ENCODE assay signal across 20 cellular contexts in the genomic region with DNA sequence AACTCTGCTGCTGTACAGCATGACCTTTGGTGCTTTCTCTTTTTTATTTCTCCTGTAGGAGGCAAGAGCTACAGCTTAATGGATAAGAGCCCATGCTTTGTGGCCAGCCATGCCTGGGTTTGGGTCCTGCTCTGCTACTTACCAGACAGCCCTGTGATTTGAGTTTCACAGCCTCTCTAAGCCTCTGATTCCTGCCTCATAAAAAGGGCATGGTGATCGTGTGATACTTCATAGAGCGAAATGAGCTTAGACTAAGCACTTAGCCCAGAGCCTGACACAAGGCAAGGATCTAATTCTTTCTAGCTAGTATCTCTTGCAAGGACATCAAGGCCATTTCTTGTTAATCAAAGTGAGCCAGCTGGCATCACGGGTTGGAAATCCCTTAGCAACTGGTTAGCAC. TPM values are rescaled to one million over a fixed set of nuclear protein-coding genes. Genes with fewer than 3 reads are reported as not detected.
A peak's percentile ranks its signal among the peaks of the same experiment; 100 is the strongest.
DNase-seq lines count a peak whose midpoint lies in the region; ATAC-seq, FAIRE-seq and TF ChIP-seq lines count a peak whose summit lies in the region.
"Had no signal": no experiment of that assay in that cellular context is flagged by ENCODE, and none has a peak within 500 bp of the region (broad histone marks: within the 10 kb centered on the region; RNA-seq: fewer than 3 reads in every experiment).

No MANE protein-coding gene starts in this region.

- H3K27me3 Mint-ChIP-seq in T-helper 2 cell treated with Interferon-gamma antibody and Interleukin-4, amounts not matched to agents 5 μg/mL and 100 μg/mL, for 36 hours (ENCODE audit: low read depth): peaks cover 4% of the 10 kb centered on the region
- H3K27me3 Mint-ChIP-seq: CD4-positive, alpha-beta T cell had no signal

- no peaks in the 10 kb centered on the region for H3K36me3 Mint-ChIP-seq in T-helper 2 cell treated with Interferon-gamma antibody and Interleukin-4, amounts not matched to agents 5 μg/mL and 100 μg/mL, for 36 hours (ENCODE audit: low read depth)

- H3K4me3 ChIP-seq in right lobe of liver (no peak overlapping the region), HepG2 (replicated peaks in 1 of 3; ENCODE audit: insufficient read depth in 1 of 3, low read depth in 2 of 3, low read length in 3 of 3) (no peak overlapping the region), retinal pigment epithelial cell (ENCODE audit: low read length) (no peak overlapping the region)
- H3K4me3 ChIP-seq: HAP-1, K562 had no signal

- CTCF ChIA-PET in HepG2 (lab: Yijun Ruan, JAX; ENCODE audit: low intra/inter-chr PET ratio, low total read pairs): no interaction called here

- no peaks in the 10 kb centered on the region for H3K36me3 ChIP-seq in right lobe of liver
- H3K36me3 ChIP-seq in HepG2 (replicated peaks in 1 of 2; ENCODE audit: control insufficient read depth in 1 of 2, insufficient read depth in 2 of 2, low read length in 2 of 2): no peaks in the 10 kb centered on the region
- H3K36me3 ChIP-seq: HAP-1 had no signal

- 97% methylated on average over 3 of the region's 3 CpGs for WGBS in right lobe of liver (ENCODE audit: insufficient coverage, low coverage, low lambda C conversion rate, missing lambda C conversion rate)
- 3% methylated on average over 3 of the region's 3 CpGs for WGBS in HepG2 (ENCODE audit: low lambda C conversion rate)

- no peak overlapping the region for H2AFZ ChIP-seq in HepG2 (ENCODE audit: low read length)

- ATAC-seq in right lobe of liver (no peak), HepG2 (no peak)
- ATAC-seq: K562 had no signal

- POLR2A ChIA-PET in HepG2 (lab: Yijun Ruan, JAX): no interaction called here

- no peak for TF ChIP-seq POLR2A in right lobe of liver (IDR thresholded peaks at IDR 0.05)
- TF ChIP-seq POLR2A in HepG2 (IDR thresholded peaks at IDR 0.05; ENCODE audit: insufficient read depth in 1 of 2, low read depth in 2 of 2, low read length in 2 of 2): no peak

- FAIRE-seq in HepG2 (lab: Jason Lieb, UNC): no peak
- FAIRE-seq: GM12892, GM19239, H1, HTR-8/SVneo, K562 had no signal

- in situ Hi-C loops in HepG2 (cut with HindIII; ENCODE audit: extremely low pct_ligation_motif_present, low pct_unique_long_range_greater_than_20kb): no loop called here
- in situ Hi-C loops in SK-MEL-5 (cut with HindIII; ENCODE audit: low pct_unique_long_range_greater_than_20kb, low sequenced_read_pairs): no loop called here

- no peak for TF ChIP-seq RAD21 in HepG2 (CRISPR knock-in tag; IDR thresholded peaks at IDR 0.05)

- H4K20me1 ChIP-seq in HepG2 (ENCODE audit: insufficient read depth, low read length): no peaks in the 10 kb centered on the region

- intact Hi-C loops in right lobe of liver (cut with DNase I): no loop called here
- intact Hi-C loops in HepG2 (cut with micrococcal nuclease; ENCODE audit: unreplicated experiment): no loop called here

- H3K79me2 ChIP-seq in HepG2 (ENCODE audit: insufficient read depth, low read length): no peaks in the 10 kb centered on the region

- no peak for TF ChIP-seq EP300 in HepG2 (IDR thresholded peaks at IDR 0.05; ENCODE audit: low read depth in 2 of 2, low read length in 2 of 2)
- no peak for TF ChIP-seq EP300 in HepG2 (CRISPR knock-in tag; IDR thresholded peaks at IDR 0.05; ENCODE audit: borderline replicate concordance)

- no peak overlapping the region for H3K27ac Mint-ChIP-seq in T-helper 2 cell treated with Interferon-gamma antibody and Interleukin-4, amounts not matched to agents 5 μg/mL and 100 μg/mL, for 36 hours
- H3K27ac Mint-ChIP-seq: B cell; CD4-positive, alpha-beta T cell had no signal

- no peak overlapping the region for H3K4me3 Mint-ChIP-seq in T-helper 2 cell treated with Interferon-gamma antibody and Interleukin-4, amounts not matched to agents 5 μg/mL and 100 μg/mL, for 36 hours
- H3K4me3 Mint-ChIP-seq: B cell; CD4-positive, alpha-beta T cell had no signal

- H3K27ac ChIP-seq in right lobe of liver (peak overlapping the region in 2 of 3 donors; percentile 72 to 95), HepG2 (ENCODE audit: extremely low read length, insufficient read depth, low read length) (no peak overlapping the region)

- H3K4me1 Mint-ChIP-seq in T-helper 2 cell treated with Interferon-gamma antibody and Interleukin-4, amounts not matched to agents 5 μg/mL and 100 μg/mL, for 36 hours (ENCODE audit: low read depth): peaks cover 5% of the 10 kb centered on the region
- H3K4me1 Mint-ChIP-seq: B cell had no signal

- no TSS peak for BruUV-seq in HepG2 (replicated peaks; lab: Mats Ljungman, UMichigan)

- H3K9me3 Mint-ChIP-seq in T-helper 2 cell treated with Interferon-gamma antibody and Interleukin-4, amounts not matched to agents 5 μg/mL and 100 μg/mL, for 36 hours: no peaks in the 10 kb centered on the region
- H3K9me3 Mint-ChIP-seq: CD4-positive, alpha-beta T cell had no signal

- no peaks in the 10 kb centered on the region for H3K9me3 ChIP-seq in right lobe of liver
- no peaks in the 10 kb centered on the region for H3K9me3 ChIP-seq in HepG2 (ENCODE audit: low read length)
- H3K9me3 ChIP-seq: HAP-1 had no signal

- TF ChIP-seq CTCF in right lobe of liver (IDR thresholded peaks at IDR 0.05) (no peak), HepG2 (CRISPR knock-in tag; IDR thresholded peaks at IDR 0.05) (no peak), retinal pigment epithelial cell (conservative IDR thresholded peaks at IDR 0.05; ENCODE audit: low read depth, low read length) (no peak)

- H3K9ac ChIP-seq in HepG2 (ENCODE audit: insufficient read depth, low read depth, low read length): no peak overlapping the region

- no peak overlapping the region for H3K4me2 ChIP-seq in HepG2 (ENCODE audit: low read depth, low read length)

- peaks cover 0 to 15% (median 7%) of the 10 kb centered on the region in 4 donors for H3K4me1 ChIP-seq in right lobe of liver
- H3K4me1 ChIP-seq in HepG2 (ENCODE audit: insufficient read depth, low read length): no peaks in the 10 kb centered on the region
- H3K4me1 ChIP-seq: HAP-1 had no signal

- H3K27me3 ChIP-seq in right lobe of liver (no peaks in the 10 kb centered on the region), HepG2 (ENCODE audit: control insufficient read depth in 1 of 2, insufficient read depth in 2 of 2, low read length in 2 of 2) (peaks cover 0 to 4% of the 10 kb centered on the region in 2 experiments; a peak in 1 of 5 replicates)

- DNase-seq in right lobe of liver: no peak
- no peak for DNase-seq in HepG2 (ENCODE audit: low spot score)
- peak; percentile 2 for DNase-seq in SK-MEL-5 (ENCODE audit: low read depth, low spot score)
- peak; percentile 9 for DNase-seq in retinal pigment epithelial cell (ENCODE audit: low read depth)
- no peak for DNase-seq in AG08395 (ENCODE audit: low spot score)
- no peak for DNase-seq in activated CD8-positive, alpha-beta memory T cell treated with anti-CD3 and anti-CD28 coated beads for 24 hours
- DNase-seq in T-helper 2 cell treated with Interferon-gamma antibody and Interleukin-4, amounts not matched to agents 5 μg/mL and 100 μg/mL, for 36 hours (ENCODE audit: low spot score): no peak
- DNase-seq: ACHN; C1 segment of cervical spinal cord; CD4-positive, alpha-beta T cell; COR-L47; DND-41; GDM1 had no signal

TF ChIP-seq in HepG2, 621 proteins besides CTCF, POLR2A, EP300 and RAD21 (continues in another document):
- no peak for TF ChIP-seq ZFP90 (CRISPR knock-in tag; IDR thresholded peaks at IDR 0.05; ENCODE audit: borderline replicate concordance)
- TF ChIP-seq, protein P1, sequence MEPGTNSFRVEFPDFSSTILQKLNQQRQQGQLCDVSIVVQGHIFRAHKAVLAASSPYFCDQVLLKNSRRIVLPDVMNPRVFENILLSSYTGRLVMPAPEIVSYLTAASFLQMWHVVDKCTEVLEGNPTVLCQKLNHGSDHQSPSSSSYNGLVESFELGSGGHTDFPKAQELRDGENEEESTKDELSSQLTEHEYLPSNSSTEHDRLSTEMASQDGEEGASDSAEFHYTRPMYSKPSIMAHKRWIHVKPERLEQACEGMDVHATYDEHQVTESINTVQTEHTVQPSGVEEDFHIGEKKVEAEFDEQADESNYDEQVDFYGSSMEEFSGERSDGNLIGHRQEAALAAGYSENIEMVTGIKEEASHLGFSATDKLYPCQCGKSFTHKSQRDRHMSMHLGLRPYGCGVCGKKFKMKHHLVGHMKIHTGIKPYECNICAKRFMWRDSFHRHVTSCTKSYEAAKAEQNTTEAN (CRISPR knock-in tag; conservative IDR thresholded peaks at IDR 0.05): no peak

RNA-seq across cellular contexts. Expression of a gene that starts 19.3 kb away (rescaled TPM):
- 1 to 10 TPM; 1.1 to 5.1 (median 1.9) TPM for total RNA-seq in right lobe of liver
- total RNA-seq in HepG2 (2016; rRNA removed; fragmentation: Illumina TruSeq; extraction: Trizol): not detected in 2 replicates
- total RNA-seq in HepG2 (2016; cell fraction: cytosol; rRNA removed; fragmentation: Illumina TruSeq; extraction: Trizol; ENCODE audit: low read depth): not detected in 2 replicates
- not detected in 2 replicates for total RNA-seq in HepG2 (2016; cell fraction: insoluble cytoplasmic fraction; rRNA removed; fragmentation: Illumina TruSeq; extraction: Trizol)
- total RNA-seq in HepG2 (2016; cell fraction: membrane; rRNA removed; fragmentation: Illumina TruSeq; extraction: Trizol): not detected in 2 replicates
- not detected in 2 replicates for total RNA-seq in HepG2 (2016; cell fraction: nucleus; rRNA removed; fragmentation: Illumina TruSeq; extraction: Trizol)
- polyA plus RNA-seq in HepG2 (2011; rRNA removed): not detected in 2 replicates
- not detected in 2 replicates for polyA plus RNA-seq in HepG2 (2011; cell fraction: cytosol; rRNA removed)
- polyA plus RNA-seq in HepG2 (2011; cell fraction: nucleus; rRNA removed): not detected in 2 replicates
- polyA plus RNA-seq in HepG2 (2012): not detected in 2 replicates
- polyA plus RNA-seq in HepG2 (2016; cell fraction: cytosol; fragmentation: Illumina TruSeq; extraction: Trizol; ENCODE audit: low read depth): not detected in 2 replicates
- not detected in 2 replicates for polyA plus RNA-seq in HepG2 (2016; cell fraction: insoluble cytoplasmic fraction; fragmentation: Illumina TruSeq; extraction: Trizol; ENCODE audit: low read depth)
- not detected in 2 replicates for polyA plus RNA-seq in HepG2 (2016; cell fraction: membrane; fragmentation: Illumina TruSeq; extraction: Trizol; ENCODE audit: low read depth)
- polyA plus RNA-seq in HepG2 (2016; cell fraction: nucleus; fragmentation: Illumina TruSeq; extraction: Trizol; ENCODE audit: insufficient read depth, low read depth): not detected in 2 replicates
- 14.3 TPM in 1 of 2 replicates, not detected in the other for polyA minus RNA-seq in HepG2 (2011; rRNA and poly(A)+ RNA removed; ENCODE audit: low replicate concordance)
- polyA minus RNA-seq in HepG2 (2011; cell fraction: cytosol; rRNA and poly(A)+ RNA removed): not detected in 2 replicates
- polyA minus RNA-seq in HepG2 (2011; cell fraction: nucleus; rRNA and poly(A)+ RNA removed): not detected in 2 replicates
- total RNA-seq in SK-MEL-5 (2014; rRNA removed; shearing (Covaris generic)): 7.0 and 7.1 TPM in 2 replicates
- polyA plus RNA-seq in SK-MEL-5 (2015; cell fraction: cytosol; rRNA removed): 5.0 and 7.7 TPM in 2 replicates
- 5.4 and 6.3 TPM in 2 replicates for polyA plus RNA-seq in SK-MEL-5 (2015; cell fraction: nucleus; rRNA removed)
- total RNA-seq: H1, K562 had no signal
- polyA plus RNA-seq: H1 had no signal

Comparison
In these comparisons a context has a peak if more than half of its experiments do, and no peak if none do; other contexts are left out.
1. DNase-seq: peak in SK-MEL-5 (single experiment) and retinal pigment epithelial cell (single experiment); none in right lobe of liver (0 of 3), HepG2 (single experiment), AG08395 (single experiment), activated CD8-positive, alpha-beta memory T cell treated with anti-CD3 and anti-CD28 coated beads for 24 hours (single experiment) and T-helper 2 cell treated with Interferon-gamma antibody and Interleukin-4, amounts not matched to agents 5 μg/mL and 100 μg/mL, for 36 hours (single experiment).